In genomic region chr7:11831727-11832495, GRCh38 we compare ENCODE assay signal across 1 cellular context.
TF ChIP-seq lines count a peak whose summit lies in the region.

A gene with protein sequence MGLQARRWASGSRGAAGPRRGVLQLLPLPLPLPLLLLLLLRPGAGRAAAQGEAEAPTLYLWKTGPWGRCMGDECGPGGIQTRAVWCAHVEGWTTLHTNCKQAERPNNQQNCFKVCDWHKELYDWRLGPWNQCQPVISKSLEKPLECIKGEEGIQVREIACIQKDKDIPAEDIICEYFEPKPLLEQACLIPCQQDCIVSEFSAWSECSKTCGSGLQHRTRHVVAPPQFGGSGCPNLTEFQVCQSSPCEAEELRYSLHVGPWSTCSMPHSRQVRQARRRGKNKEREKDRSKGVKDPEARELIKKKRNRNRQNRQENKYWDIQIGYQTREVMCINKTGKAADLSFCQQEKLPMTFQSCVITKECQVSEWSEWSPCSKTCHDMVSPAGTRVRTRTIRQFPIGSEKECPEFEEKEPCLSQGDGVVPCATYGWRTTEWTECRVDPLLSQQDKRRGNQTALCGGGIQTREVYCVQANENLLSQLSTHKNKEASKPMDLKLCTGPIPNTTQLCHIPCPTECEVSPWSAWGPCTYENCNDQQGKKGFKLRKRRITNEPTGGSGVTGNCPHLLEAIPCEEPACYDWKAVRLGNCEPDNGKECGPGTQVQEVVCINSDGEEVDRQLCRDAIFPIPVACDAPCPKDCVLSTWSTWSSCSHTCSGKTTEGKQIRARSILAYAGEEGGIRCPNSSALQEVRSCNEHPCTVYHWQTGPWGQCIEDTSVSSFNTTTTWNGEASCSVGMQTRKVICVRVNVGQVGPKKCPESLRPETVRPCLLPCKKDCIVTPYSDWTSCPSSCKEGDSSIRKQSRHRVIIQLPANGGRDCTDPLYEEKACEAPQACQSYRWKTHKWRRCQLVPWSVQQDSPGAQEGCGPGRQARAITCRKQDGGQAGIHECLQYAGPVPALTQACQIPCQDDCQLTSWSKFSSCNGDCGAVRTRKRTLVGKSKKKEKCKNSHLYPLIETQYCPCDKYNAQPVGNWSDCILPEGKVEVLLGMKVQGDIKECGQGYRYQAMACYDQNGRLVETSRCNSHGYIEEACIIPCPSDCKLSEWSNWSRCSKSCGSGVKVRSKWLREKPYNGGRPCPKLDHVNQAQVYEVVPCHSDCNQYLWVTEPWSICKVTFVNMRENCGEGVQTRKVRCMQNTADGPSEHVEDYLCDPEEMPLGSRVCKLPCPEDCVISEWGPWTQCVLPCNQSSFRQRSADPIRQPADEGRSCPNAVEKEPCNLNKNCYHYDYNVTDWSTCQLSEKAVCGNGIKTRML (N-terminal part only) (minus strand): TSS chr7:11832198. CDS start chr7:11831946, 252 bp downstream.

TF ChIP-seq in HepG2, 621 proteins besides CTCF, POLR2A, EP300 and RAD21 (continued from another document and continues in another):
- TF ChIP-seq, protein P1, sequence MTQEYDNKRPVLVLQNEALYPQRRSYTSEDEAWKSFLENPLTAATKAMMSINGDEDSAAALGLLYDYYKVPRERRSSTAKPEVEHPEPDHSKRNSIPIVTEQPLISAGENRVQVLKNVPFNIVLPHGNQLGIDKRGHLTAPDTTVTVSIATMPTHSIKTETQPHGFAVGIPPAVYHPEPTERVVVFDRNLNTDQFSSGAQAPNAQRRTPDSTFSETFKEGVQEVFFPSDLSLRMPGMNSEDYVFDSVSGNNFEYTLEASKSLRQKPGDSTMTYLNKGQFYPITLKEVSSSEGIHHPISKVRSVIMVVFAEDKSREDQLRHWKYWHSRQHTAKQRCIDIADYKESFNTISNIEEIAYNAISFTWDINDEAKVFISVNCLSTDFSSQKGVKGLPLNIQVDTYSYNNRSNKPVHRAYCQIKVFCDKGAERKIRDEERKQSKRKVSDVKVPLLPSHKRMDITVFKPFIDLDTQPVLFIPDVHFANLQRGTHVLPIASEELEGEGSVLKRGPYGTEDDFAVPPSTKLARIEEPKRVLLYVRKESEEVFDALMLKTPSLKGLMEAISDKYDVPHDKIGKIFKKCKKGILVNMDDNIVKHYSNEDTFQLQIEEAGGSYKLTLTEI (CRISPR knock-in tag; conservative IDR thresholded peaks at IDR 0.05) = no peak
- TF ChIP-seq, protein P2, sequence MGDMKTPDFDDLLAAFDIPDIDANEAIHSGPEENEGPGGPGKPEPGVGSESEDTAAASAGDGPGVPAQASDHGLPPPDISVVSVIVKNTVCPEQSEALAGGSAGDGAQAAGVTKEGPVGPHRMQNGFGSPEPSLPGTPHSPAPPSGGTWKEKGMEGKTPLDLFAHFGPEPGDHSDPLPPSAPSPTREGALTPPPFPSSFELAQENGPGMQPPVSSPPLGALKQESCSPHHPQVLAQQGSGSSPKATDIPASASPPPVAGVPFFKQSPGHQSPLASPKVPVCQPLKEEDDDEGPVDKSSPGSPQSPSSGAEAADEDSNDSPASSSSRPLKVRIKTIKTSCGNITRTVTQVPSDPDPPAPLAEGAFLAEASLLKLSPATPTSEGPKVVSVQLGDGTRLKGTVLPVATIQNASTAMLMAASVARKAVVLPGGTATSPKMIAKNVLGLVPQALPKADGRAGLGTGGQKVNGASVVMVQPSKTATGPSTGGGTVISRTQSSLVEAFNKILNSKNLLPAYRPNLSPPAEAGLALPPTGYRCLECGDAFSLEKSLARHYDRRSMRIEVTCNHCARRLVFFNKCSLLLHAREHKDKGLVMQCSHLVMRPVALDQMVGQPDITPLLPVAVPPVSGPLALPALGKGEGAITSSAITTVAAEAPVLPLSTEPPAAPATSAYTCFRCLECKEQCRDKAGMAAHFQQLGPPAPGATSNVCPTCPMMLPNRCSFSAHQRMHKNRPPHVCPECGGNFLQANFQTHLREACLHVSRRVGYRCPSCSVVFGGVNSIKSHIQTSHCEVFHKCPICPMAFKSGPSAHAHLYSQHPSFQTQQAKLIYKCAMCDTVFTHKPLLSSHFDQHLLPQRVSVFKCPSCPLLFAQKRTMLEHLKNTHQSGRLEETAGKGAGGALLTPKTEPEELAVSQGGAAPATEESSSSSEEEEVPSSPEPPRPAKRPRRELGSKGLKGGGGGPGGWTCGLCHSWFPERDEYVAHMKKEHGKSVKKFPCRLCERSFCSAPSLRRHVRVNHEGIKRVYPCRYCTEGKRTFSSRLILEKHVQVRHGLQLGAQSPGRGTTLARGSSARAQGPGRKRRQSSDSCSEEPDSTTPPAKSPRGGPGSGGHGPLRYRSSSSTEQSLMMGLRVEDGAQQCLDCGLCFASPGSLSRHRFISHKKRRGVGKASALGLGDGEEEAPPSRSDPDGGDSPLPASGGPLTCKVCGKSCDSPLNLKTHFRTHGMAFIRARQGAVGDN (CRISPR knock-in tag; IDR thresholded peaks at IDR 0.05) = peak; percentile 34; the same call in 1 of the 2 replicates
- TF ChIP-seq SYNCRIP (IDR thresholded peaks at IDR 0.05; ENCODE audit: insufficient read depth, low read depth, low read length) = no peak
- no peak for TF ChIP-seq PITX1 (CRISPR knock-in tag; IDR thresholded peaks at IDR 0.05)
- 0 out of 2 replicates have a peak, but pooled peaks have one; percentile 25 for TF ChIP-seq PHF8 (CRISPR knock-in tag; IDR thresholded peaks at IDR 0.05)
- TF ChIP-seq, protein P3, sequence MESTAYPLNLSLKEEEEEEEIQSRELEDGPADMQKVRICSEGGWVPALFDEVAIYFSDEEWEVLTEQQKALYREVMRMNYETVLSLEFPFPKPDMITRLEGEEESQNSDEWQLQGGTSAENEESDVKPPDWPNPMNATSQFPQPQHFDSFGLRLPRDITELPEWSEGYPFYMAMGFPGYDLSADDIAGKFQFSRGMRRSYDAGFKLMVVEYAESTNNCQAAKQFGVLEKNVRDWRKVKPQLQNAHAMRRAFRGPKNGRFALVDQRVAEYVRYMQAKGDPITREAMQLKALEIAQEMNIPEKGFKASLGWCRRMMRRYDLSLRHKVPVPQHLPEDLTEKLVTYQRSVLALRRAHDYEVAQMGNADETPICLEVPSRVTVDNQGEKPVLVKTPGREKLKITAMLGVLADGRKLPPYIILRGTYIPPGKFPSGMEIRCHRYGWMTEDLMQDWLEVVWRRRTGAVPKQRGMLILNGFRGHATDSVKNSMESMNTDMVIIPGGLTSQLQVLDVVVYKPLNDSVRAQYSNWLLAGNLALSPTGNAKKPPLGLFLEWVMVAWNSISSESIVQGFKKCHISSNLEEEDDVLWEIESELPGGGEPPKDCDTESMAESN (CRISPR knock-in tag; conservative IDR thresholded peaks at IDR 0.05) = no peak
- TF ChIP-seq NR2F6 (IDR thresholded peaks at IDR 0.05) = no peak
- TF ChIP-seq NR2F6 (CRISPR knock-in tag; IDR thresholded peaks at IDR 0.05) = no peak
- TF ChIP-seq ZNF354B (CRISPR knock-in tag; IDR thresholded peaks at IDR 0.05) = no peak
- TF ChIP-seq KLF11 (CRISPR knock-in tag; IDR thresholded peaks at IDR 0.05) = no peak
- TF ChIP-seq, protein P4, sequence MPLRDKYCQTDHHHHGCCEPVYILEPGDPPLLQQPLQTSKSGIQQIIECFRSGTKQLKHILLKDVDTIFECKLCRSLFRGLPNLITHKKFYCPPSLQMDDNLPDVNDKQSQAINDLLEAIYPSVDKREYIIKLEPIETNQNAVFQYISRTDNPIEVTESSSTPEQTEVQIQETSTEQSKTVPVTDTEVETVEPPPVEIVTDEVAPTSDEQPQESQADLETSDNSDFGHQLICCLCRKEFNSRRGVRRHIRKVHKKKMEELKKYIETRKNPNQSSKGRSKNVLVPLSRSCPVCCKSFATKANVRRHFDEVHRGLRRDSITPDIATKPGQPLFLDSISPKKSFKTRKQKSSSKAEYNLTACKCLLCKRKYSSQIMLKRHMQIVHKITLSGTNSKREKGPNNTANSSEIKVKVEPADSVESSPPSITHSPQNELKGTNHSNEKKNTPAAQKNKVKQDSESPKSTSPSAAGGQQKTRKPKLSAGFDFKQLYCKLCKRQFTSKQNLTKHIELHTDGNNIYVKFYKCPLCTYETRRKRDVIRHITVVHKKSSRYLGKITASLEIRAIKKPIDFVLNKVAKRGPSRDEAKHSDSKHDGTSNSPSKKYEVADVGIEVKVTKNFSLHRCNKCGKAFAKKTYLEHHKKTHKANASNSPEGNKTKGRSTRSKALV (CRISPR knock-in tag; IDR thresholded peaks at IDR 0.05) = peak; percentile 52; the same call in 1 of the 2 replicates
- no peak for TF ChIP-seq ZNF468 (CRISPR knock-in tag; IDR thresholded peaks at IDR 0.05)
- no peak for TF ChIP-seq MAX (IDR thresholded peaks at IDR 0.05)
- peak; percentile 44; the same call in 1 of the 2 replicates for TF ChIP-seq MYPOP (CRISPR knock-in tag; IDR thresholded peaks at IDR 0.05)
- TF ChIP-seq ZNF496 (CRISPR knock-in tag; IDR thresholded peaks at IDR 0.05; ENCODE audit: insufficient replicate concordance) = no peak
- TF ChIP-seq THYN1 (CRISPR knock-in tag; IDR thresholded peaks at IDR 0.05; ENCODE audit: borderline replicate concordance, low read depth) = no peak
- no peak for TF ChIP-seq ZNF607 (CRISPR knock-in tag; IDR thresholded peaks at IDR 0.05; ENCODE audit: borderline replicate concordance)
- no peak for TF ChIP-seq HNRNPH1 (optimal IDR thresholded peaks at IDR 0.05; ENCODE audit: low read depth, low read length)
- TF ChIP-seq SNRNP70 (IDR thresholded peaks at IDR 0.05; ENCODE audit: low read depth, low read length) = no peak
- TF ChIP-seq UBTF (CRISPR knock-in tag; IDR thresholded peaks at IDR 0.05) = peak; percentile 83
- TF ChIP-seq NONO (IDR thresholded peaks at IDR 0.05) = no peak
- no peak for TF ChIP-seq NONO (CRISPR knock-in tag; conservative IDR thresholded peaks at IDR 0.05)
- no peak for TF ChIP-seq ZSCAN30 (CRISPR knock-in tag; IDR thresholded peaks at IDR 0.05)
- TF ChIP-seq, protein P5, sequence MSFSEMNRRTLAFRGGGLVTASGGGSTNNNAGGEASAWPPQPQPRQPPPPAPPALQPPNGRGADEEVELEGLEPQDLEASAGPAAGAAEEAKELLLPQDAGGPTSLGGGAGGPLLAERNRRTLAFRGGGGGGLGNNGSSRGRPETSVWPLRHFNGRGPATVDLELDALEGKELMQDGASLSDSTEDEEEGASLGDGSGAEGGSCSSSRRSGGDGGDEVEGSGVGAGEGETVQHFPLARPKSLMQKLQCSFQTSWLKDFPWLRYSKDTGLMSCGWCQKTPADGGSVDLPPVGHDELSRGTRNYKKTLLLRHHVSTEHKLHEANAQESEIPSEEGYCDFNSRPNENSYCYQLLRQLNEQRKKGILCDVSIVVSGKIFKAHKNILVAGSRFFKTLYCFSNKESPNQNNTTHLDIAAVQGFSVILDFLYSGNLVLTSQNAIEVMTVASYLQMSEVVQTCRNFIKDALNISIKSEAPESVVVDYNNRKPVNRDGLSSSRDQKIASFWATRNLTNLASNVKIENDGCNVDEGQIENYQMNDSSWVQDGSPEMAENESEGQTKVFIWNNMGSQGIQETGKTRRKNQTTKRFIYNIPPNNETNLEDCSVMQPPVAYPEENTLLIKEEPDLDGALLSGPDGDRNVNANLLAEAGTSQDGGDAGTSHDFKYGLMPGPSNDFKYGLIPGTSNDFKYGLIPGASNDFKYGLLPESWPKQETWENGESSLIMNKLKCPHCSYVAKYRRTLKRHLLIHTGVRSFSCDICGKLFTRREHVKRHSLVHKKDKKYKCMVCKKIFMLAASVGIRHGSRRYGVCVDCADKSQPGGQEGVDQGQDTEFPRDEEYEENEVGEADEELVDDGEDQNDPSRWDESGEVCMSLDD (CRISPR knock-in tag; IDR thresholded peaks at IDR 0.05; ENCODE audit: borderline replicate concordance) = no peak
- TF ChIP-seq ZNF18 (CRISPR knock-in tag; IDR thresholded peaks at IDR 0.05; ENCODE audit: insufficient replicate concordance) = no peak
- TF ChIP-seq ZNF619 (CRISPR knock-in tag; IDR thresholded peaks at IDR 0.05) = 0 out of 2 replicates have a peak, but pooled peaks have one; percentile 43
- TF ChIP-seq, protein P6, sequence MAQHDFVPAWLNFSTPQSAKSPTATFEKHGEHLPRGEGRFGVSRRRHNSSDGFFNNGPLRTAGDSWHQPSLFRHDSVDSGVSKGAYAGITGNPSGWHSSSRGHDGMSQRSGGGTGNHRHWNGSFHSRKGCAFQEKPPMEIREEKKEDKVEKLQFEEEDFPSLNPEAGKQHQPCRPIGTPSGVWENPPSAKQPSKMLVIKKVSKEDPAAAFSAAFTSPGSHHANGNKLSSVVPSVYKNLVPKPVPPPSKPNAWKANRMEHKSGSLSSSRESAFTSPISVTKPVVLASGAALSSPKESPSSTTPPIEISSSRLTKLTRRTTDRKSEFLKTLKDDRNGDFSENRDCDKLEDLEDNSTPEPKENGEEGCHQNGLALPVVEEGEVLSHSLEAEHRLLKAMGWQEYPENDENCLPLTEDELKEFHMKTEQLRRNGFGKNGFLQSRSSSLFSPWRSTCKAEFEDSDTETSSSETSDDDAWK (CRISPR knock-in tag; IDR thresholded peaks at IDR 0.05) = no peak
- no peak for TF ChIP-seq RBM22 (optimal IDR thresholded peaks at IDR 0.05; ENCODE audit: low read length)
- TF ChIP-seq ZNF207 (IDR thresholded peaks at IDR 0.05; ENCODE audit: borderline replicate concordance) = no peak
- TF ChIP-seq ZNF777 (CRISPR knock-in tag; IDR thresholded peaks at IDR 0.05) = 0 out of 2 replicates have a peak, but pooled peaks have one; percentile 23
- TF ChIP-seq SOX6 (IDR thresholded peaks at IDR 0.05) = no peak
- no peak for TF ChIP-seq SOX6 (CRISPR knock-in tag; IDR thresholded peaks at IDR 0.05)
